Comparison of ENCODE assay signal across 1 cellular context in the genomic region with DNA sequence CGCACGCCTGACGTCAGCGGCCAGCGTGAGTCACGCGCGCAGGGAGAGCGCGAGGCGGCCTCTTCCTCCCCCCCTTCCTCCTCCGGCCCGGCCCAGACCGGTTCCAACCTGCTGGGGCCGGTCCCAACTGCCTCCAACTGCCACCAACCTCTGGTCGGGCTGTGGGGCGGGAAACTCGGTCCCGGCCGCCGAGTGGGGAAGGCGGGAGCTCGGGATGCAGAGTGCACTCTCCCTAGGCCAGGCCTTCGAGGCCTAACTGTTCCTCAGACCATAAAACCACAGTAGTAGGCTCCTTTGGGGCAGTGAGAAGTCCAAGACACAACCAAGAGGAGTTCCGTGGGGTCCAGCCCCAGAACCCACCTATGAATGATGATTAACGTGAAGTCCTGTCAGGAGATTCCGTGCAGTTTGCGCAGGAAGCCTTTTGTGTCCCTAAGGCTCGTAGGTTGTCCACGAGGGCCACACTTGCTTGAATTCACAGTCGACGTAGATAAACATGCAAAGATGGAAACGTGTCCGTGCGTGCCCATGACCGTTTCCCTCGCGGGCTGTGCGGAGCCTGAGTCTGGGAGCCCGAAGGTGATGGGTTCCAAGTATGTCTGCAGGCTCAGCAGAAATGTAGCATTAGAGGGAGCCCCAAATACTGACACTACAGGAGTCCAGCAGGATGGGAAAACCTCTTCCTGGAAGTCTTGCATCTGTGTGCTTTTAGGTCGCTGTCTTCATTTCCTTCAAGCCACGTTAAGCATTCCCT.
A peak's percentile ranks its signal among the peaks of the same experiment; 100 is the strongest.
TF ChIP-seq lines count a peak whose summit lies in the region.

No MANE protein-coding gene starts in this region.

TF ChIP-seq in GM12878, 131 proteins besides CTCF, POLR2A, EP300 and RAD21 (continued from another document):
- TF ChIP-seq DPF2 (IDR thresholded peaks at IDR 0.05) (0 out of 2 replicates have a peak, but pooled peaks have one; percentile 53), SMAD5 (IDR thresholded peaks at IDR 0.05; ENCODE audit: low read depth) (peak; percentile 77), SIN3A (IDR thresholded peaks at IDR 0.05; ENCODE audit: low read depth, low read length) (no peak)
